Comparison of ENCODE assay signal across 9 cellular contexts in the genomic region with DNA sequence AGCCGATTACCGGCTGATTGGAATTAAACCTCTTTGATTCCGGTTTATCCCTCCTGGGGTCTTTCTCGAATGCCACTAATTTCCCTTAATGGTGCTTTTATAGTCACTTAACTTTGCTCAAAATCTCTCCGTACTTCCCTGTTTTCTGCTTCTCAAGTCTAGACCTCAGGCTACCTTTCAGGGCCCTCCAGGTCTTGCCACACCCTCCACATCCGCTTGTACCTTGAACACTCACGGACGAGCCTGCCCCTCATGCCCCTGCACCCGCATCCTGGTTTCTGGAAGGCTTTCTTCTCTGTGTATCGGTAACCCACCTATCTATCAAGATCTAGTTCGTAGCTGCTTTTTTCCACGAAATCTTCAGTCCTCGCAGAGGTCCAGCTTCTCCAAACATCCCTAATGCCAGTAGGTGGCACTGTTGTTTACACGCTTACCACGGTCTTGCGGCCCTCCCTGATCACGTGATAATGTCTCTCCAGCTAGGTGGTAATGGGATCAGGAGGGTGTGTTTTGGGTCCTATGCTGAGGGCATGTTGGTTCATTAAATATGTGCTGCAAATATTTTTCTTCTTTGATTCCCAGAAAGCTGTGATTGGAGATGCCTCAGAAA. TPM values are rescaled to one million over a fixed set of nuclear protein-coding genes. Genes with fewer than 3 reads are reported as not detected.
DNase-seq lines count a peak whose midpoint lies in the region; ATAC-seq, FAIRE-seq and TF ChIP-seq lines count a peak whose summit lies in the region.
"Had no signal": no experiment of that assay in that cellular context is flagged by ENCODE, and none has a peak within 500 bp of the region (broad histone marks: within the 10 kb centered on the region; RNA-seq: fewer than 3 reads in every experiment).

No MANE protein-coding gene starts in this region.

- H3K4me3 Mint-ChIP-seq in CD4-positive, alpha-beta T cell = no peak overlapping the region
- H3K4me3 Mint-ChIP-seq in immature natural killer cell = peak overlapping the region in 1 of 5 donors; percentile 5

- H3K36me3 Mint-ChIP-seq in CD4-positive, alpha-beta T cell (ENCODE audit: low read depth) = no peaks in the 10 kb centered on the region
- no peaks in the 10 kb centered on the region for H3K36me3 Mint-ChIP-seq in immature natural killer cell

- CTCF ChIA-PET in CD4-positive, alpha-beta T cell (lab: Charles Lee) = interaction anchor here (0.6 to 2.3 kb wide), 16 partner anchors 9 to 301 kb away, joined by 3 to 10 read pairs (median 4); a partner anchor contains a TSS
- CTCF ChIA-PET in RWPE1 (lab: Yijun Ruan, JAX) = interaction anchor here (0.6 to 1.2 kb wide), 10 partner anchors 9 to 1669 kb away, joined by 3 to 6 read pairs (median 3); a partner anchor contains a TSS

- ATAC-seq in CD4-positive, alpha-beta T cell (ENCODE audit: poor library complexity) = peak; percentile 60
- peak; percentile 45 for ATAC-seq in body of pancreas
- peak; percentile 55 for ATAC-seq in stimulated activated naive CD8-positive, alpha-beta T cell treated with anti-CD3 and anti-CD28 coated beads, Interleukin-15, Interleukin-2, amounts not matched to agents 100 U/mL and 50 U/mL, for 24 hours

- POLR2A ChIA-PET in CD4-positive, alpha-beta T cell (lab: Charles Lee) = interaction anchor here (1.2 kb wide), 1 partner anchor 9 kb away, joined by 3 read pairs; no protein-coding TSS in a partner anchor
- POLR2A ChIA-PET in RWPE1 (lab: Yijun Ruan, JAX; ENCODE audit: low non-redundant PET) = no interaction called here

- no peak overlapping the region for H3K27ac ChIP-seq in CD4-positive, alpha-beta T cell (ENCODE audit: low read depth, low read length)
- H3K27ac ChIP-seq in RWPE1 (no peak overlapping the region), body of pancreas (no peak overlapping the region), coronary artery (no peak overlapping the region)

- no peaks in the 10 kb centered on the region for H3K9me3 ChIP-seq in CD4-positive, alpha-beta T cell (ENCODE audit: control insufficient read depth, low read length)
- H3K9me3 ChIP-seq in MG63 = no peaks in the 10 kb centered on the region
- no peaks in the 10 kb centered on the region for H3K9me3 ChIP-seq in body of pancreas

- H3K4me1 Mint-ChIP-seq in CD4-positive, alpha-beta T cell (ENCODE audit: low read depth) = peaks cover 5% of the 10 kb centered on the region
- H3K4me1 Mint-ChIP-seq in immature natural killer cell = peaks cover 5 to 8% of the 10 kb centered on the region in 2 donors

- TF ChIP-seq CTCF in CD4-positive, alpha-beta T cell (IDR thresholded peaks at IDR 0.05) = peak; percentile 67
- peak; percentile 58 for TF ChIP-seq CTCF in RWPE1 (conservative IDR thresholded peaks at IDR 0.05; ENCODE audit: low read depth)
- peak; percentile 12 to 63 (median 45) for TF ChIP-seq CTCF in body of pancreas (IDR thresholded peaks at IDR 0.05)
- no peak for TF ChIP-seq CTCF in coronary artery (IDR thresholded peaks at IDR 0.05)

- H3K4me1 ChIP-seq in body of pancreas = no peaks in the 10 kb centered on the region

- intact Hi-C loops in CD4-positive, alpha-beta T cell (cut with DNase I, micrococcal nuclease) = no loop called here
- intact Hi-C loops in body of pancreas (cut with DNase I) = no loop called here

- H3K27me3 ChIP-seq in CD4-positive, alpha-beta T cell (ENCODE audit: control insufficient read depth, insufficient read depth, low read length) = peaks cover 29% of the 10 kb centered on the region
- H3K27me3 ChIP-seq in MG63 (no peaks in the 10 kb centered on the region), body of pancreas (no peaks in the 10 kb centered on the region)

- DNase-seq in CD4-positive, alpha-beta T cell = peak in 1 of 10 experiments; percentile 17
- DNase-seq in GM19239 (ENCODE audit: insufficient read length, low spot score) = peak; percentile 69
- peak; percentile 19 for DNase-seq in MG63
- DNase-seq in RWPE1 (ENCODE audit: low spot score) = peak; percentile 78
- peak; percentile 32 to 61 (median 42) for DNase-seq in body of pancreas
- DNase-seq in immature natural killer cell = peak; percentile 22 to 35 (median 26)
- peak; percentile 52 for DNase-seq in stimulated activated naive CD8-positive, alpha-beta T cell treated with anti-CD3 and anti-CD28 coated beads, Interleukin-15, Interleukin-2, amounts not matched to agents 100 U/mL and 50 U/mL, for 24 hours
- no peak for DNase-seq in coronary artery (ENCODE audit: low spot score)

- H3K9me3 Mint-ChIP-seq in CD4-positive, alpha-beta T cell = no peaks in the 10 kb centered on the region
- H3K9me3 Mint-ChIP-seq in immature natural killer cell = no peaks in the 10 kb centered on the region

- peaks cover 36% of the 10 kb centered on the region for H3K27me3 Mint-ChIP-seq in CD4-positive, alpha-beta T cell
- H3K27me3 Mint-ChIP-seq in immature natural killer cell (ENCODE audit: low read depth in 3 of 3) = peaks cover 6 to 25% (median 22%) of the 10 kb centered on the region in 3 donors

- H3K27ac Mint-ChIP-seq in CD4-positive, alpha-beta T cell = no peak overlapping the region
- H3K27ac Mint-ChIP-seq in immature natural killer cell = no peak overlapping the region

- 30 to 42% methylated on average over 17 of the region's 17 CpGs for whole genome bisulfite sequencing in body of pancreas, 2 donors

- no peaks in the 10 kb centered on the region for H3K36me3 ChIP-seq in MG63
- H3K36me3 ChIP-seq in body of pancreas (replicated peaks in 1 of 2; ENCODE audit: insufficient read depth in 1 of 2, low read depth in 2 of 2) = no peaks in the 10 kb centered on the region

- TF ChIP-seq POLR2A in body of pancreas (IDR thresholded peaks at IDR 0.05) = no peak

- peak; percentile 93 for FAIRE-seq in GM19239 (lab: Jason Lieb, UNC)

- H3K4me3 ChIP-seq in MG63 = no peak overlapping the region
- no peak overlapping the region for H3K4me3 ChIP-seq in body of pancreas
- H3K4me3 ChIP-seq in coronary artery = no peak overlapping the region

RNA-seq across cellular contexts. Expression of a gene that starts 13.8 kb away (rescaled TPM):
- under 1 TPM; 0.05 to 0.06 TPM for total RNA-seq in CD4-positive, alpha-beta T cell
- total RNA-seq in MG63 (2014; rRNA removed; shearing (Covaris generic); ENCODE audit: low replicate concordance) = not detected in 2 replicates
- total RNA-seq in body of pancreas = under 1 TPM; under 0.01 to 0.26 TPM
- not detected for polyA plus RNA-seq in immature natural killer cell
- total RNA-seq: skeletal muscle tissue had no signal
